Comparison of ENCODE assay signal across 29 cellular contexts in genomic region chr3:128360705-128361271, GRCh38.
DNase-seq lines count a peak whose midpoint lies in the region; ATAC-seq and TF ChIP-seq lines count a peak whose summit lies in the region.
"Had no signal": no experiment of that assay in that cellular context is flagged by ENCODE, and none has a peak within 500 bp of the region (broad histone marks: within the 10 kb centered on the region; RNA-seq: fewer than 3 reads in every experiment).

No MANE protein-coding gene starts in this region.

- H3K4me3 Mint-ChIP-seq in stimulated activated effector memory CD8-positive, alpha-beta T cell treated with anti-CD3 and anti-CD28 coated beads, Interleukin-12 subunit alpha, Interleukin-12 subunit beta, amount 100 ng/mL, for 72 hours: no peak overlapping the region
- H3K4me3 Mint-ChIP-seq: activated T-cell treated with anti-CD3 and anti-CD28 coated beads, Interleukin-2, amount 50 U/mL, for 24 hours; CD4-positive, alpha-beta memory T cell; effector memory CD8-positive, alpha-beta T cell; memory B cell had no signal

- H3K27ac ChIP-seq in SK-N-SH (ENCODE audit: low read depth in 2 of 2, low read length in 1 of 2): no peak overlapping the region
- no peak overlapping the region for H3K27ac ChIP-seq in thyroid gland
- H3K27ac ChIP-seq: breast epithelium, heart right ventricle, prostate gland, testis had no signal

- no peaks in the 10 kb centered on the region for H3K79me2 ChIP-seq in SK-N-SH (ENCODE audit: insufficient read depth)

- H3K9me2 ChIP-seq in SK-N-SH: no peaks in the 10 kb centered on the region

- H3K36me3 ChIP-seq in SK-N-SH (replicated peaks in 1 of 2; ENCODE audit: control insufficient read depth in 1 of 2, insufficient read depth in 2 of 2, low read length in 1 of 2) (no peaks in the 10 kb centered on the region), thyroid gland (peaks cover 0 to 4% of the 10 kb centered on the region in 2 donors)
- H3K36me3 ChIP-seq: breast epithelium, prostate gland had no signal

- intact Hi-C loops in thyroid gland (cut with DNase I): no loop called here

- no peak for TF ChIP-seq EP300 in SK-N-SH (IDR thresholded peaks at IDR 0.05; ENCODE audit: borderline replicate concordance in 1 of 2, low read depth in 1 of 2, low read length in 1 of 2)

- no peak overlapping the region for H3K4me3 ChIP-seq in SK-N-SH (ENCODE audit: low read depth in 2 of 2, low read length in 1 of 2)
- no peak overlapping the region for H3K4me3 ChIP-seq in thyroid gland (replicated peaks in 1 of 3)
- H3K4me3 ChIP-seq: breast epithelium, coronary artery, heart right ventricle, prostate gland, testis had no signal

- no peaks in the 10 kb centered on the region for H4K20me1 ChIP-seq in SK-N-SH (ENCODE audit: insufficient read depth)

- H3K9me3 Mint-ChIP-seq in stimulated activated effector memory CD8-positive, alpha-beta T cell treated with anti-CD3 and anti-CD28 coated beads, Interleukin-12 subunit alpha, Interleukin-12 subunit beta, amount 100 ng/mL, for 72 hours: no peaks in the 10 kb centered on the region
- H3K9me3 Mint-ChIP-seq: activated T-cell treated with anti-CD3 and anti-CD28 coated beads, Interleukin-2, amount 50 U/mL, for 24 hours; CD4-positive, alpha-beta memory T cell; effector memory CD8-positive, alpha-beta T cell; memory B cell had no signal

- no peak for TF ChIP-seq POLR2A in thyroid gland (IDR thresholded peaks at IDR 0.05)

- H3K9me3 ChIP-seq in SK-N-SH: no peaks in the 10 kb centered on the region
- no peaks in the 10 kb centered on the region for H3K9me3 ChIP-seq in thyroid gland
- H3K9me3 ChIP-seq: breast epithelium, heart right ventricle, prostate gland, testis had no signal

- H3K4me1 ChIP-seq in SK-N-SH (ENCODE audit: control insufficient read depth in 1 of 2, insufficient read depth in 2 of 2, low read depth in 1 of 2, low read length in 1 of 2) (peaks cover 7 to 60% of the 10 kb centered on the region in 2 experiments; a peak in 1 of 4 replicates), thyroid gland (no peaks in the 10 kb centered on the region)
- H3K4me1 ChIP-seq: breast epithelium, testis had no signal

- H3K27ac Mint-ChIP-seq in stimulated activated effector memory CD8-positive, alpha-beta T cell treated with anti-CD3 and anti-CD28 coated beads, Interleukin-12 subunit alpha, Interleukin-12 subunit beta, amount 100 ng/mL, for 72 hours: peak overlapping the region; percentile 12
- H3K27ac Mint-ChIP-seq: activated T-cell treated with anti-CD3 and anti-CD28 coated beads, Interleukin-2, amount 50 U/mL, for 24 hours; effector memory CD8-positive, alpha-beta T cell; memory B cell had no signal

- no peaks in the 10 kb centered on the region for H3K36me3 Mint-ChIP-seq in stimulated activated effector memory CD8-positive, alpha-beta T cell treated with anti-CD3 and anti-CD28 coated beads, Interleukin-12 subunit alpha, Interleukin-12 subunit beta, amount 100 ng/mL, for 72 hours

- peaks cover 1% of the 10 kb centered on the region for H3K4me1 Mint-ChIP-seq in stimulated activated effector memory CD8-positive, alpha-beta T cell treated with anti-CD3 and anti-CD28 coated beads, Interleukin-12 subunit alpha, Interleukin-12 subunit beta, amount 100 ng/mL, for 72 hours

- no peak overlapping the region for H3K9ac ChIP-seq in SK-N-SH

- POLR2A ChIA-PET in SK-N-SH (lab: Yijun Ruan, JAX): no interaction called here

- no peak for TF ChIP-seq RAD21 in SK-N-SH (IDR thresholded peaks at IDR 0.05; ENCODE audit: low read length)

- H3K4me2 ChIP-seq in SK-N-SH: 0 out of 2 replicates have a peak overlapping the region, but pooled peaks have one; percentile 23

- no peak for TF ChIP-seq CTCF in SK-N-SH (IDR thresholded peaks at IDR 0.05)
- TF ChIP-seq CTCF in thyroid gland (IDR thresholded peaks at IDR 0.05): no peak

- H3K27me3 ChIP-seq in SK-N-SH (ENCODE audit: insufficient read depth) (no peaks in the 10 kb centered on the region), thyroid gland (no peaks in the 10 kb centered on the region)
- H3K27me3 ChIP-seq: breast epithelium, heart right ventricle, testis had no signal

- H3F3A ChIP-seq in SK-N-SH (replicated peaks; ENCODE audit: insufficient read depth): no peaks in the 10 kb centered on the region

- no peak for ATAC-seq in SK-N-SH treated with all-trans-retinoic acid at 6 μM for 48 hours
- ATAC-seq in stimulated activated effector memory CD8-positive, alpha-beta T cell treated with anti-CD3 and anti-CD28 coated beads, Interleukin-12 subunit alpha, Interleukin-12 subunit beta, amount 100 ng/mL, for 72 hours: no peak
- ATAC-seq: effector memory CD8-positive, alpha-beta T cell; heart right ventricle; left colon; stimulated activated naive CD8-positive, alpha-beta T cell treated with anti-CD3 and anti-CD28 coated beads, Interleukin-15, Interleukin-2, amounts not matched to agents 100 U/mL and 50 U/mL, for 24 hours had no signal

- 91% methylated on average over 5 of the region's 6 CpGs for WGBS in SK-N-SH (ENCODE audit: low lambda C conversion rate)
- 77 to 80% methylated on average over 6 of the region's 6 CpGs for whole genome bisulfite sequencing in thyroid gland, 2 donors

- DNase-seq in SK-N-SH (no peak), SW480 (ENCODE audit: low spot score) (peak; percentile 29), hepatic stellate cell (ENCODE audit: low spot score) (peak; percentile 50), NAMALWA (ENCODE audit: low spot score) (no peak), thyroid gland (no peak)
- no peak for DNase-seq in stimulated activated effector memory CD8-positive, alpha-beta T cell treated with anti-CD3 and anti-CD28 coated beads, Interleukin-12 subunit alpha, Interleukin-12 subunit beta, amount 100 ng/mL, for 72 hours (ENCODE audit: low spot score in 2 of 2)
- DNase-seq in stimulated activated CD4-positive, alpha-beta T cell treated with anti-CD3 and anti-CD28 coated beads, Interleukin-15, amount 100 ng/mL, for 24 hours: no peak
- DNase-seq: activated CD4-positive, alpha-beta T cell treated with anti-CD3 and anti-CD28 coated beads for 48 hours; activated naive CD4-positive, alpha-beta T cell treated with Interleukin-2 at 50 U/mL for 16 hours; activated T-cell treated with anti-CD3 and anti-CD28 coated beads, Interleukin-2, amount 50 U/mL, for 24 hours; CD4-positive, alpha-beta memory T cell; DMS 273 treated with DMSO at 0.1 percent for 48 hours; effector memory CD8-positive, alpha-beta T cell; foreskin fibroblast; H7; heart right ventricle; Karpas-422; left colon; MV-4-11; NCI-H146; NCI-H2107; NCI-H446 treated with DMSO at 0.1 percent for 48 hours; stimulated activated naive CD8-positive, alpha-beta T cell treated with anti-CD3 and anti-CD28 coated beads, Interleukin-15, Interleukin-2, amounts not matched to agents 100 U/mL and 50 U/mL, for 24 hours; testis had no signal

- no peak overlapping the region for H2AFZ ChIP-seq in SK-N-SH (ENCODE audit: low read depth)

- CTCF ChIA-PET in SK-N-SH (lab: Yijun Ruan, JAX): interaction anchor here (0.5 to 1.9 kb wide), 4 partner anchors 26 to 224 kb away, joined by 3 to 4 read pairs (median 4); no protein-coding TSS in a partner anchor

TF ChIP-seq in SK-N-SH, 30 proteins besides CTCF, POLR2A, EP300 and RAD21 (continues in another document):
- TF ChIP-seq MXI1 (IDR thresholded peaks at IDR 0.05; ENCODE audit: low read depth, low read length): no peak
- no peak for TF ChIP-seq RXRA (IDR thresholded peaks at IDR 0.05; ENCODE audit: borderline replicate concordance, low read depth)
- TF ChIP-seq EZH2phosphoT487 (IDR thresholded peaks at IDR 0.05; ENCODE audit: borderline replicate concordance, low read depth): no peak
- TF ChIP-seq FOXJ3 (CRISPR knock-in tag; IDR thresholded peaks at IDR 0.05): no peak
- TF ChIP-seq POLR2AphosphoS5 (IDR thresholded peaks at IDR 0.05; ENCODE audit: low read depth, low read length): no peak
- no peak for TF ChIP-seq IRF3 (IDR thresholded peaks at IDR 0.05; ENCODE audit: low read depth, low read length)
- TF ChIP-seq CHD2 (IDR thresholded peaks at IDR 0.05; ENCODE audit: low read length, partially characterized antibody): no peak
- TF ChIP-seq MEF2A (IDR thresholded peaks at IDR 0.05; ENCODE audit: borderline replicate concordance, low read depth): no peak
- no peak for TF ChIP-seq NFIC (IDR thresholded peaks at IDR 0.05; ENCODE audit: borderline replicate concordance)

TF ChIP-seq in SK-N-SH treated with all-trans-retinoic acid at 6 μM for 48 hours, 23 proteins besides CTCF, POLR2A, EP300 and RAD21:
- TF ChIP-seq PPARA (CRISPR knock-in tag; IDR thresholded peaks at IDR 0.05; ENCODE audit: borderline replicate concordance) (no peak), ZNF70 (CRISPR knock-in tag; IDR thresholded peaks at IDR 0.05) (no peak), CSRNP3 (CRISPR knock-in tag; IDR thresholded peaks at IDR 0.05) (no peak), TCF4 (CRISPR knock-in tag; IDR thresholded peaks at IDR 0.05; ENCODE audit: borderline replicate concordance) (no peak), ARNTL (CRISPR knock-in tag; IDR thresholded peaks at IDR 0.05; ENCODE audit: borderline replicate concordance, low read depth) (no peak)

Comparison
In these comparisons a context has a peak if more than half of its experiments do, and no peak if none do; other contexts are left out.
1. DNase-seq: peak in SW480 (single experiment) and hepatic stellate cell (single experiment); none in SK-N-SH (single experiment), stimulated activated effector memory CD8-positive, alpha-beta T cell treated with anti-CD3 and anti-CD28 coated beads, Interleukin-12 subunit alpha, Interleukin-12 subunit beta, amount 100 ng/mL, for 72 hours (0 of 2), NAMALWA (single experiment), thyroid gland (0 of 2) and stimulated activated CD4-positive, alpha-beta T cell treated with anti-CD3 and anti-CD28 coated beads, Interleukin-15, amount 100 ng/mL, for 24 hours (single experiment).